ENCODE assay signal across 8 cellular contexts in genomic region chr5:112492291-112492690, GRCh38.
DNase-seq lines count a peak whose midpoint lies in the region; ATAC-seq, FAIRE-seq and TF ChIP-seq lines count a peak whose summit lies in the region.

No MANE protein-coding gene starts in this region.

- no peak for TF ChIP-seq POLR2A in H54 (IDR thresholded peaks at IDR 0.05; ENCODE audit: low read depth, low read length)
- no peak for TF ChIP-seq POLR2A in IMR-90 (IDR thresholded peaks at IDR 0.05; ENCODE audit: low read depth, low read length)
- no peak for TF ChIP-seq POLR2A in esophagus muscularis mucosa (IDR thresholded peaks at IDR 0.05; ENCODE audit: low read depth)

- intact Hi-C loops in Right ventricle myocardium inferior (cut with DNase I), result loop anchor here (10.0 kb wide), 1 partner anchor 297 kb away; no protein-coding TSS in a partner anchor
- intact Hi-C loops in cardiac septum (cut with DNase I), result loop anchor here (10.0 kb wide), 1 partner anchor 287 kb away; no protein-coding TSS in a partner anchor
- intact Hi-C loops in IMR-90 (cut with micrococcal nuclease), result loop anchor here (2.0 kb wide), 1 partner anchor 281 kb away; no protein-coding TSS in a partner anchor
- intact Hi-C loops in esophagus muscularis mucosa (cut with DNase I), result no loop called here
- intact Hi-C loops in activated T-helper 2 cell treated with anti-CD3 and anti-CD28 coated beads, Interferon-gamma antibody, Interleukin-2, Interleukin-4, amounts not matched to agents 10 μg/mL and 5 μg/mL and 100 μg/mL, durations not matched to agents 14 hours and 24 hours and 36 hours (cut with micrococcal nuclease), result no loop called here

- no peak overlapping the region for H2AK5ac ChIP-seq in IMR-90 (ENCODE audit: low read depth, low read length)

- H4K5ac ChIP-seq in IMR-90 (ENCODE audit: low read depth, low read length), result no peak overlapping the region

- H4K91ac ChIP-seq in IMR-90 (ENCODE audit: insufficient read depth, low read depth, low read length), result no peak overlapping the region

- H3K4me1 ChIP-seq in IMR-90 (ENCODE audit: control insufficient read depth, insufficient read depth, low read length), result no peaks in the 10 kb centered on the region
- no peaks in the 10 kb centered on the region for H3K4me1 ChIP-seq in esophagus muscularis mucosa

- BruUV-seq in IMR-90 (replicated peaks; lab: Mats Ljungman, UMichigan), result no TSS peak

- TF ChIP-seq RAD21 in IMR-90 (IDR thresholded peaks at IDR 0.05; ENCODE audit: low read length), result peak; percentile 12; the same call in 1 of the 2 replicates

- dilution Hi-C loops in IMR-90 (cut with HindIII; ENCODE audit: low sequenced_read_pairs, unreplicated experiment), result no loop called here

- TF ChIP-seq CTCF in IMR-90 (conservative IDR thresholded peaks at IDR 0.05; ENCODE audit: low read depth, low read length), result peak; percentile 40
- peak; percentile 18 to 45 (median 31) for TF ChIP-seq CTCF in esophagus muscularis mucosa (IDR thresholded peaks at IDR 0.05)
- peak; percentile 57 for TF ChIP-seq CTCF in neural crest cell (conservative IDR thresholded peaks at IDR 0.05)

- no peak overlapping the region for H3K27ac Mint-ChIP-seq in neural crest cell (ENCODE audit: unreplicated experiment)
- no peak overlapping the region for H3K27ac Mint-ChIP-seq in activated T-helper 2 cell treated with anti-CD3 and anti-CD28 coated beads, Interferon-gamma antibody, Interleukin-2, Interleukin-4, amounts not matched to agents 10 μg/mL and 5 μg/mL and 100 μg/mL, durations not matched to agents 14 hours and 24 hours and 36 hours

- no peak overlapping the region for H3K4ac ChIP-seq in IMR-90 (ENCODE audit: low read depth, low read length)

- no peaks in the 10 kb centered on the region for H3K36me3 Mint-ChIP-seq in neural crest cell (ENCODE audit: low read depth)
- no peaks in the 10 kb centered on the region for H3K36me3 Mint-ChIP-seq in activated T-helper 2 cell treated with anti-CD3 and anti-CD28 coated beads, Interferon-gamma antibody, Interleukin-2, Interleukin-4, amounts not matched to agents 10 μg/mL and 5 μg/mL and 100 μg/mL, durations not matched to agents 14 hours and 24 hours and 36 hours (ENCODE audit: low read depth)

- H3K27ac ChIP-seq in IMR-90 (ENCODE audit: insufficient read depth, low read length), result no peak overlapping the region
- H3K27ac ChIP-seq in esophagus muscularis mucosa (replicated peaks in 1 of 4), result no peak overlapping the region

- no peak overlapping the region for H2BK120ac ChIP-seq in IMR-90 (ENCODE audit: low read depth, low read length)

- no peak overlapping the region for H3K9ac ChIP-seq in IMR-90 (ENCODE audit: low read depth, low read length)

- H3K56ac ChIP-seq in IMR-90 (ENCODE audit: extremely low read depth, insufficient read depth, low read length), result no peak overlapping the region

- H3K4me3 ChIP-seq in IMR-90 (ENCODE audit: insufficient read depth, low read depth, low read length) (no peak overlapping the region), esophagus muscularis mucosa (no peak overlapping the region)

- POLR2A ChIA-PET in IMR-90 (lab: Charles Lee; ENCODE audit: unreplicated experiment), result no interaction called here

- H3K4me2 ChIP-seq in IMR-90 (ENCODE audit: low read depth, low read length), result no peak overlapping the region

- no peak overlapping the region for H3K4me3 Mint-ChIP-seq in neural crest cell
- no peak overlapping the region for H3K4me3 Mint-ChIP-seq in activated T-helper 2 cell treated with anti-CD3 and anti-CD28 coated beads, Interferon-gamma antibody, Interleukin-2, Interleukin-4, amounts not matched to agents 10 μg/mL and 5 μg/mL and 100 μg/mL, durations not matched to agents 14 hours and 24 hours and 36 hours (ENCODE audit: low read depth)

- H4K20me1 ChIP-seq in IMR-90 (ENCODE audit: insufficient read depth, low read length), result no peaks in the 10 kb centered on the region

- no peak for TF ChIP-seq EP300 in esophagus muscularis mucosa (IDR thresholded peaks at IDR 0.05)

- no peak overlapping the region for H2BK5ac ChIP-seq in IMR-90 (ENCODE audit: low read depth, low read length, poor library complexity, severe bottlenecking)

- H3K4me1 Mint-ChIP-seq in neural crest cell, result no peaks in the 10 kb centered on the region
- no peaks in the 10 kb centered on the region for H3K4me1 Mint-ChIP-seq in activated T-helper 2 cell treated with anti-CD3 and anti-CD28 coated beads, Interferon-gamma antibody, Interleukin-2, Interleukin-4, amounts not matched to agents 10 μg/mL and 5 μg/mL and 100 μg/mL, durations not matched to agents 14 hours and 24 hours and 36 hours (ENCODE audit: low read depth)

- no peak overlapping the region for H4K8ac ChIP-seq in IMR-90 (ENCODE audit: low read depth in 2 of 2, low read length in 2 of 2)

- H2AFZ ChIP-seq in IMR-90 (replicated peaks; ENCODE audit: low read length, poor library complexity), result no peak overlapping the region

- H2BK20ac ChIP-seq in IMR-90 (ENCODE audit: low read depth, low read length), result no peak overlapping the region

- CTCF ChIA-PET in IMR-90 (lab: Yijun Ruan, JAX), result interaction anchor here (0.7 kb wide), 1 partner anchor 22 kb away, joined by 3 read pairs; no protein-coding TSS in a partner anchor

- peak; percentile 77 for DNase-seq in Right ventricle myocardium inferior (ENCODE audit: missing footprints)
- no peak for DNase-seq in cardiac septum (ENCODE audit: low spot score)
- peak; percentile 40 for DNase-seq in H54 (ENCODE audit: insufficient read length, low spot score)
- peak; percentile 23 for DNase-seq in IMR-90
- DNase-seq in SKM-1 (lab: John Stamatoyannopoulos, UW; ENCODE audit: unreplicated experiment), result peak; percentile 49
- DNase-seq in esophagus muscularis mucosa (ENCODE audit: extremely low spot score), result no peak
- DNase-seq in neural crest cell (ENCODE audit: low read depth, low spot score), result peak; percentile 23
- DNase-seq in activated T-helper 2 cell treated with anti-CD3 and anti-CD28 coated beads, Interferon-gamma antibody, Interleukin-2, Interleukin-4, amounts not matched to agents 10 μg/mL and 5 μg/mL and 100 μg/mL, durations not matched to agents 14 hours and 24 hours and 36 hours (ENCODE audit: low spot score), result no peak

- no peak overlapping the region for H3K23ac ChIP-seq in IMR-90 (ENCODE audit: low read depth, low read length)

- no peaks in the 10 kb centered on the region for H3K79me1 ChIP-seq in IMR-90 (ENCODE audit: low read depth in 1 of 2, low read length in 2 of 2)

- no peak overlapping the region for H3K18ac ChIP-seq in IMR-90 (ENCODE audit: low read depth, low read length)

- in situ Hi-C loops in IMR-90 (cut with MboI; ENCODE audit: low sequenced_read_pairs), result no loop called here

- no peak overlapping the region for H2AK9ac ChIP-seq in IMR-90 (replicated peaks; ENCODE audit: low read depth, low read length, poor library complexity)

- no peaks in the 10 kb centered on the region for H3K27me3 Mint-ChIP-seq in neural crest cell (ENCODE audit: low read depth)
- H3K27me3 Mint-ChIP-seq in activated T-helper 2 cell treated with anti-CD3 and anti-CD28 coated beads, Interferon-gamma antibody, Interleukin-2, Interleukin-4, amounts not matched to agents 10 μg/mL and 5 μg/mL and 100 μg/mL, durations not matched to agents 14 hours and 24 hours and 36 hours (ENCODE audit: low read depth), result peaks cover 14% of the 10 kb centered on the region

- ATAC-seq in Right ventricle myocardium inferior, result peak; percentile 87
- peak; percentile 69 for ATAC-seq in IMR-90 (ENCODE audit: low read depth)

- no peak overlapping the region for H3K14ac ChIP-seq in IMR-90 (replicated peaks; ENCODE audit: low read depth, low read length)

- WGBS in IMR-90 (ENCODE audit: extremely low coverage in 2 of 2, insufficient read length in 1 of 2), 2 experiments, result no CpG with 5 or more reads among the region's 7 CpGs
- WGBS in esophagus muscularis mucosa, result 25% methylated on average over 7 of the region's 7 CpGs

- H3K9me3 ChIP-seq in IMR-90 (ENCODE audit: control insufficient read depth, insufficient read depth, low read length) (no peaks in the 10 kb centered on the region), esophagus muscularis mucosa (no peaks in the 10 kb centered on the region)

- no peaks in the 10 kb centered on the region for H3K9me1 ChIP-seq in IMR-90 (ENCODE audit: insufficient read depth, low read length)

- no peaks in the 10 kb centered on the region for H3K27me3 ChIP-seq in IMR-90 (ENCODE audit: control insufficient read depth, insufficient read depth, low read length)
- no peaks in the 10 kb centered on the region for H3K27me3 ChIP-seq in esophagus muscularis mucosa

- H2BK15ac ChIP-seq in IMR-90 (ENCODE audit: low read depth, low read length), result no peak overlapping the region

- no peaks in the 10 kb centered on the region for H3K36me3 ChIP-seq in IMR-90 (ENCODE audit: control insufficient read depth, insufficient read depth, low read length)
- H3K36me3 ChIP-seq in esophagus muscularis mucosa, result no peaks in the 10 kb centered on the region

- peak; percentile 45 for FAIRE-seq in H54 (lab: Jason Lieb, UNC)

- peaks cover 4% of the 10 kb centered on the region for H3K9me3 Mint-ChIP-seq in neural crest cell
- H3K9me3 Mint-ChIP-seq in activated T-helper 2 cell treated with anti-CD3 and anti-CD28 coated beads, Interferon-gamma antibody, Interleukin-2, Interleukin-4, amounts not matched to agents 10 μg/mL and 5 μg/mL and 100 μg/mL, durations not matched to agents 14 hours and 24 hours and 36 hours, result no peaks in the 10 kb centered on the region

TF ChIP-seq in IMR-90, 13 proteins besides CTCF, POLR2A, EP300 and RAD21:
- TF ChIP-seq SMC3 (IDR thresholded peaks at IDR 0.05; ENCODE audit: low read depth, low read length) (0 out of 2 replicates have a peak, but pooled peaks have one; percentile 10), NFE2L2 (IDR thresholded peaks at IDR 0.05; ENCODE audit: low read depth, low read length) (no peak), BHLHE40 (IDR thresholded peaks at IDR 0.05; ENCODE audit: low read depth, low read length) (no peak)

Comparison
In these comparisons a context has a peak if more than half of its experiments do, and no peak if none do; other contexts are left out.
1. DNase-seq: peak in Right ventricle myocardium inferior (single experiment), H54 (single experiment), IMR-90 (single experiment), SKM-1 (single experiment) and neural crest cell (single experiment); none in cardiac septum (single experiment), esophagus muscularis mucosa (single experiment) and activated T-helper 2 cell treated with anti-CD3 and anti-CD28 coated beads, Interferon-gamma antibody, Interleukin-2, Interleukin-4, amounts not matched to agents 10 μg/mL and 5 μg/mL and 100 μg/mL, durations not matched to agents 14 hours and 24 hours and 36 hours (single experiment).
2. intact Hi-C loops: an anchor here in Right ventricle myocardium inferior (10.0 kb wide), cardiac septum (10.0 kb wide) and IMR-90 (2.0 kb wide); none called in esophagus muscularis mucosa and activated T-helper 2 cell treated with anti-CD3 and anti-CD28 coated beads, Interferon-gamma antibody, Interleukin-2, Interleukin-4, amounts not matched to agents 10 μg/mL and 5 μg/mL and 100 μg/mL, durations not matched to agents 14 hours and 24 hours and 36 hours.
3. Peak in every context shown above with its lines, with median percentiles within 50 percentile points of each other: CTCF ChIP-seq.